ENCODE assay signal across 19 cellular contexts in genomic region chr16:86375370-86375769, GRCh38.
DNase-seq lines count a peak whose midpoint lies in the region; ATAC-seq and TF ChIP-seq lines count a peak whose summit lies in the region.
"Had no signal": no experiment of that assay in that cellular context is flagged by ENCODE, and none has a peak within 500 bp of the region (broad histone marks: within the 10 kb centered on the region; RNA-seq: fewer than 3 reads in every experiment).

No MANE protein-coding gene starts in this region.

- no peaks in the 10 kb centered on the region for H3K9me3 Mint-ChIP-seq in MCF 10A (ENCODE audit: unreplicated experiment)

- H3K4me3 ChIP-seq in breast epithelium (no peak overlapping the region), SJSA1 (no peak overlapping the region), fibroblast of mammary gland (ENCODE audit: control insufficient read depth, low read depth, low read length) (no peak overlapping the region), vagina (no peak overlapping the region)
- H3K4me3 ChIP-seq: mucosa of descending colon, SK-N-MC, spleen, upper lobe of right lung had no signal

- no peak for TF ChIP-seq POLR2A in breast epithelium (IDR thresholded peaks at IDR 0.05)
- TF ChIP-seq POLR2A in vagina (IDR thresholded peaks at IDR 0.05), result no peak
- no peak for TF ChIP-seq POLR2A in GM18505 (IDR thresholded peaks at IDR 0.05; ENCODE audit: borderline replicate concordance, extremely low read depth, insufficient read depth, insufficient read length)

- DNase-seq in MCF 10A (ENCODE audit: unreplicated experiment), result peak; percentile 60
- DNase-seq in breast epithelium (ENCODE audit: low spot score in 2 of 2), result no peak
- DNase-seq in SJSA1 (ENCODE audit: low read depth in 1 of 2, low spot score in 2 of 2), result peak; percentile 74 to 83
- DNase-seq in fibroblast of mammary gland (ENCODE audit: low read depth), result peak; percentile 90
- no peak for DNase-seq in vagina (ENCODE audit: extremely low spot score in 2 of 2)
- DNase-seq: activated T-cell treated with anti-CD3 and anti-CD28 coated beads, Interleukin-2, amount 50 U/mL, for 48 hours; COR-L47; GDM1; hypothalamus; mucosa of descending colon; NCI-H1417 treated with DMSO at 0.1 percent for 48 hours; spleen; stimulated activated naive CD4-positive, alpha-beta T cell treated with Interleukin-2 at 50 U/mL for 16 hours; upper lobe of right lung had no signal

- ATAC-seq in HG03565 (IDR thresholded peaks at IDR 0.05; ENCODE audit: unreplicated experiment) (no peak), GM19324 (IDR thresholded peaks at IDR 0.05; ENCODE audit: low FRiP score, unreplicated experiment) (no peak), GM18505 (IDR thresholded peaks at IDR 0.05; ENCODE audit: unreplicated experiment) (no peak)
- ATAC-seq: mucosa of descending colon, upper lobe of right lung had no signal

- H3K4me1 ChIP-seq in breast epithelium (no peaks in the 10 kb centered on the region), SJSA1 (replicated peaks) (peaks cover 39% of the 10 kb centered on the region), vagina (peaks cover 27% of the 10 kb centered on the region)
- H3K4me1 ChIP-seq: upper lobe of right lung had no signal

- no peak overlapping the region for H3K4me3 Mint-ChIP-seq in MCF 10A (ENCODE audit: unreplicated experiment)

- BruUV-seq in MCF 10A (replicated peaks; lab: Mats Ljungman, UMichigan), result no TSS peak

- H3K27me3 Mint-ChIP-seq in MCF 10A (ENCODE audit: insufficient read depth, unreplicated experiment), result no peaks in the 10 kb centered on the region

- H3K36me3 ChIP-seq in breast epithelium, result no peaks in the 10 kb centered on the region
- no peaks in the 10 kb centered on the region for H3K36me3 ChIP-seq in SJSA1
- peaks cover 0 to 3% of the 10 kb centered on the region in 2 donors for H3K36me3 ChIP-seq in vagina
- H3K36me3 ChIP-seq: spleen, upper lobe of right lung had no signal

- H3K9me3 ChIP-seq in breast epithelium, result peaks cover 7 to 22% of the 10 kb centered on the region in 2 donors
- 0 out of 2 replicates have a peak, but pooled peaks cover 5% of the 10 kb centered on the region for H3K9me3 ChIP-seq in SJSA1 (replicated peaks)
- H3K9me3 ChIP-seq in vagina, result peaks cover 11% of the 10 kb centered on the region
- H3K9me3 ChIP-seq: upper lobe of right lung had no signal

- TF ChIP-seq CTCF in MCF 10A (IDR thresholded peaks at IDR 0.05; ENCODE audit: unreplicated experiment), result no peak
- TF ChIP-seq CTCF in breast epithelium (IDR thresholded peaks at IDR 0.05), result no peak
- no peak for TF ChIP-seq CTCF in fibroblast of mammary gland (conservative IDR thresholded peaks at IDR 0.05; ENCODE audit: control insufficient read depth, insufficient read depth, low read depth, low read length)
- no peak for TF ChIP-seq CTCF in vagina (IDR thresholded peaks at IDR 0.05)

- H3K27ac ChIP-seq in breast epithelium, result no peak overlapping the region
- peak overlapping the region; percentile 72 for H3K27ac ChIP-seq in SJSA1
- H3K27ac ChIP-seq in vagina, result peak overlapping the region; percentile 66
- H3K27ac ChIP-seq: epithelial cell of prostate, SK-N-MC, spleen, upper lobe of right lung had no signal

- intact Hi-C loops in MCF 10A (cut with micrococcal nuclease) (no loop called here), breast epithelium (cut with DNase I; ENCODE audit: low total_unique reads) (no loop called here), vagina (cut with DNase I) (no loop called here)

- H3K4me1 Mint-ChIP-seq in MCF 10A (ENCODE audit: insufficient read depth, unreplicated experiment), result peaks cover 12% of the 10 kb centered on the region

- CTCF ChIA-PET in MCF 10A (lab: Yijun Ruan, JAX), result no interaction called here

- peaks cover 0 to 39% of the 10 kb centered on the region in 2 donors for H3K27me3 ChIP-seq in breast epithelium
- H3K27me3 ChIP-seq in SJSA1 (replicated peaks), result no peaks in the 10 kb centered on the region
- no peaks in the 10 kb centered on the region for H3K27me3 ChIP-seq in vagina

- no peaks in the 10 kb centered on the region for H3K36me3 Mint-ChIP-seq in MCF 10A (ENCODE audit: insufficient read depth, unreplicated experiment)

- H3K27ac Mint-ChIP-seq in MCF 10A (ENCODE audit: low read depth, unreplicated experiment), result no peak overlapping the region

- POLR2A ChIA-PET in MCF 10A (lab: Yijun Ruan, JAX), result no interaction called here

Comparison
In these comparisons a context has a peak if more than half of its experiments do, and no peak if none do; other contexts are left out.
1. DNase-seq: peak in MCF 10A (single experiment), SJSA1 (2 of 2) and fibroblast of mammary gland (single experiment); none in breast epithelium (0 of 2) and vagina (0 of 2).
2. H3K27ac ChIP-seq: peak in SJSA1 (single experiment) and vagina (single experiment); none in breast epithelium (0 of 2).